1 cellular context compared by ENCODE assay signal in genomic region chr18:74598350-74599001, GRCh38.
A peak's percentile ranks its signal among the peaks of the same experiment; 100 is the strongest.
TF ChIP-seq lines count a peak whose summit lies in the region.

No MANE protein-coding gene starts in this region.

TF ChIP-seq in WTC11, 78 proteins besides CTCF, POLR2A, EP300 and RAD21 (continued from another document):
- no peak for TF ChIP-seq ZSCAN18 (CRISPR knock-in tag; IDR thresholded peaks at IDR 0.05)
- 0 out of 2 replicates have a peak, but pooled peaks have one; percentile 51 for TF ChIP-seq FOXK1 (CRISPR knock-in tag; IDR thresholded peaks at IDR 0.05)
- TF ChIP-seq ZMAT4 (CRISPR knock-in tag; IDR thresholded peaks at IDR 0.05) = no peak
- TF ChIP-seq ZNF232 (CRISPR knock-in tag; IDR thresholded peaks at IDR 0.05) = no peak
- no peak for TF ChIP-seq ZNF425 (CRISPR knock-in tag; conservative IDR thresholded peaks at IDR 0.05)
- TF ChIP-seq, protein P1, sequence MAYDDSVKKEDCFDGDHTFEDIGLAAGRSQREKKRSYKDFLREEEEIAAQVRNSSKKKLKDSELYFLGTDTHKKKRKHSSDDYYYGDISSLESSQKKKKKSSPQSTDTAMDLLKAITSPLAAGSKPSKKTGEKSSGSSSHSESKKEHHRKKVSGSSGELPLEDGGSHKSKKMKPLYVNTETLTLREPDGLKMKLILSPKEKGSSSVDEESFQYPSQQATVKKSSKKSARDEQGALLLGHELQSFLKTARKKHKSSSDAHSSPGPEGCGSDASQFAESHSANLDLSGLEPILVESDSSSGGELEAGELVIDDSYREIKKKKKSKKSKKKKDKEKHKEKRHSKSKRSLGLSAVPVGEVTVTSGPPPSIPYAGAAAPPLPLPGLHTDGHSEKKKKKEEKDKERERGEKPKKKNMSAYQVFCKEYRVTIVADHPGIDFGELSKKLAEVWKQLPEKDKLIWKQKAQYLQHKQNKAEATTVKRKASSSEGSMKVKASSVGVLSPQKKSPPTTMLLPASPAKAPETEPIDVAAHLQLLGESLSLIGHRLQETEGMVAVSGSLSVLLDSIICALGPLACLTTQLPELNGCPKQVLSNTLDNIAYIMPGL (CRISPR knock-in tag; IDR thresholded peaks at IDR 0.05) = no peak; the same call in 1 of the 2 replicates
- TF ChIP-seq, protein P2, sequence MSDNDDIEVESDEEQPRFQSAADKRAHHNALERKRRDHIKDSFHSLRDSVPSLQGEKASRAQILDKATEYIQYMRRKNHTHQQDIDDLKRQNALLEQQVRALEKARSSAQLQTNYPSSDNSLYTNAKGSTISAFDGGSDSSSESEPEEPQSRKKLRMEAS (CRISPR knock-in tag; IDR thresholded peaks at IDR 0.05) = peak; percentile 66
- TF ChIP-seq AFF4 (CRISPR knock-in tag; IDR thresholded peaks at IDR 0.05; ENCODE audit: borderline replicate concordance) = no peak
